1 cellular context compared by ENCODE assay signal in the genomic region with DNA sequence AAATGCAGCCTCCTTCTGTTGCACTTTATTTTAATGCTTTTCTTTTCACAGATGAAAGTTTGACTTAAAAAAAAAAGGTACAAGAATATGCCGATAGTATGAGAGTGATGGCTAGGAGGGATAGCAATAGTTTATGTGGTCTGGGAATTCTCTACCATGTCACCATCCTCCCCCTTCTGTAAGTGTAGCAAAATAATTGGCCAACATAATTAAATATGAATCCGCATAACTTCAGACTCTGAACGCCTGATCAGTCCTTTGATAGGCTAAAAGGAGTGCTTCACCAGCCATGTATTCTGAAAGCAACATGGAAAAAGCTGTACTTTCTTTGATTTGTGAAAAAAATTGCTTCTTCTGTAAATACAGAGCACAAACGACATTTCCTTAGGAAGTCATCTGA.
TF ChIP-seq lines count a peak whose summit lies in the region.

No MANE protein-coding gene starts in this region.

TF ChIP-seq in SK-N-SH treated with all-trans-retinoic acid at 6 μM for 48 hours, 23 proteins besides CTCF, POLR2A, EP300 and RAD21 (continued from another document):
- TF ChIP-seq ZNF565 (CRISPR knock-in tag; conservative IDR thresholded peaks at IDR 0.05; ENCODE audit: low read depth) (no peak), TCF4 (CRISPR knock-in tag; IDR thresholded peaks at IDR 0.05; ENCODE audit: borderline replicate concordance) (no peak), ZC3H10 (CRISPR knock-in tag; IDR thresholded peaks at IDR 0.05) (no peak), SNAI2 (CRISPR knock-in tag; IDR thresholded peaks at IDR 0.05) (no peak), CSDC2 (CRISPR knock-in tag; IDR thresholded peaks at IDR 0.05) (no peak), TOX (CRISPR knock-in tag; IDR thresholded peaks at IDR 0.05; ENCODE audit: borderline replicate concordance) (no peak), ISL1 (CRISPR knock-in tag; IDR thresholded peaks at IDR 0.05) (peak; percentile 72; the same call in 1 of the 2 replicates), ZFP3 (CRISPR knock-in tag; IDR thresholded peaks at IDR 0.05) (no peak), RARB (CRISPR knock-in tag; IDR thresholded peaks at IDR 0.05) (no peak), ZNF70 (CRISPR knock-in tag; IDR thresholded peaks at IDR 0.05) (no peak)
- TF ChIP-seq, protein P1, sequence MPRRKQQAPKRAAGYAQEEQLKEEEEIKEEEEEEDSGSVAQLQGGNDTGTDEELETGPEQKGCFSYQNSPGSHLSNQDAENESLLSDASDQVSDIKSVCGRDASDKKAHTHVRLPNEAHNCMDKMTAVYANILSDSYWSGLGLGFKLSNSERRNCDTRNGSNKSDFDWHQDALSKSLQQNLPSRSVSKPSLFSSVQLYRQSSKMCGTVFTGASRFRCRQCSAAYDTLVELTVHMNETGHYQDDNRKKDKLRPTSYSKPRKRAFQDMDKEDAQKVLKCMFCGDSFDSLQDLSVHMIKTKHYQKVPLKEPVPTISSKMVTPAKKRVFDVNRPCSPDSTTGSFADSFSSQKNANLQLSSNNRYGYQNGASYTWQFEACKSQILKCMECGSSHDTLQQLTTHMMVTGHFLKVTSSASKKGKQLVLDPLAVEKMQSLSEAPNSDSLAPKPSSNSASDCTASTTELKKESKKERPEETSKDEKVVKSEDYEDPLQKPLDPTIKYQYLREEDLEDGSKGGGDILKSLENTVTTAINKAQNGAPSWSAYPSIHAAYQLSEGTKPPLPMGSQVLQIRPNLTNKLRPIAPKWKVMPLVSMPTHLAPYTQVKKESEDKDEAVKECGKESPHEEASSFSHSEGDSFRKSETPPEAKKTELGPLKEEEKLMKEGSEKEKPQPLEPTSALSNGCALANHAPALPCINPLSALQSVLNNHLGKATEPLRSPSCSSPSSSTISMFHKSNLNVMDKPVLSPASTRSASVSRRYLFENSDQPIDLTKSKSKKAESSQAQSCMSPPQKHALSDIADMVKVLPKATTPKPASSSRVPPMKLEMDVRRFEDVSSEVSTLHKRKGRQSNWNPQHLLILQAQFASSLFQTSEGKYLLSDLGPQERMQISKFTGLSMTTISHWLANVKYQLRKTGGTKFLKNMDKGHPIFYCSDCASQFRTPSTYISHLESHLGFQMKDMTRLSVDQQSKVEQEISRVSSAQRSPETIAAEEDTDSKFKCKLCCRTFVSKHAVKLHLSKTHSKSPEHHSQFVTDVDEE (CRISPR knock-in tag; IDR thresholded peaks at IDR 0.05): peak; percentile 41; the same call in 1 of the 2 replicates
TF ChIP-seq in SK-N-SH treated with all-trans-retinoic acid at 6 μM for 48 hours: peak in this region for 2.
